Comparison of ENCODE assay signal across 21 cellular contexts in genomic region chrX:72475338-72475737, GRCh38.
DNase-seq lines count a peak whose midpoint lies in the region; ATAC-seq and TF ChIP-seq lines count a peak whose summit lies in the region.
"Had no signal": no experiment of that assay in that cellular context is flagged by ENCODE, and none has a peak within 500 bp of the region (broad histone marks: within the 10 kb centered on the region; RNA-seq: fewer than 3 reads in every experiment).

No MANE protein-coding gene starts in this region.

- intact Hi-C loops in colonic mucosa (cut with DNase I): no loop called here

- H2BK15ac ChIP-seq in mesendoderm (replicated peaks; ENCODE audit: low read depth): no peak overlapping the region

- H2BK5ac ChIP-seq in mesendoderm (ENCODE audit: low read length): no peak overlapping the region

- DNase-seq in NCI-H2171 (lab: John Stamatoyannopoulos, UW) (peak; percentile 64), RWPE1 (ENCODE audit: low spot score) (peak; percentile 3), foreskin keratinocyte (peak; percentile 11 to 47), mesendoderm (peak; percentile 76), colonic mucosa (no peak), RKO (ENCODE audit: low spot score) (no peak)
- DNase-seq in effector memory CD4-positive, alpha-beta T cell: no peak
- DNase-seq: CD4-positive, alpha-beta T cell; DMS53; GDM1; Kasumi-1; MG63; NCI-H1048; NCI-H1436; NCI-H187 treated with DMSO at 0.1 percent for 48 hours; NCI-H2107; NCI-H2227 treated with DMSO at 0.1 percent for 48 hours; NCI-H524; NCI-H82; SHP77 had no signal

- no peak overlapping the region for H2BK120ac ChIP-seq in mesendoderm (ENCODE audit: low read depth, low read length)

- no peak overlapping the region for H3K9ac ChIP-seq in mesendoderm (ENCODE audit: low read length)
- H3K9ac ChIP-seq in colonic mucosa (ENCODE audit: low read depth in 2 of 2, low read length in 2 of 2): no peak overlapping the region
- H3K9ac ChIP-seq: GM23248 had no signal

- H4K5ac ChIP-seq in mesendoderm (ENCODE audit: low read length): no peak overlapping the region

- no peaks in the 10 kb centered on the region for H3K27me3 ChIP-seq in foreskin keratinocyte
- no peaks in the 10 kb centered on the region for H3K27me3 ChIP-seq in mesendoderm (ENCODE audit: insufficient read depth, low read length, poor library complexity)
- no peaks in the 10 kb centered on the region for H3K27me3 ChIP-seq in colonic mucosa
- no peaks in the 10 kb centered on the region for H3K27me3 ChIP-seq in effector memory CD4-positive, alpha-beta T cell (replicated peaks; ENCODE audit: control insufficient read depth, insufficient read depth, low read length, poor library complexity, severe bottlenecking)
- H3K27me3 ChIP-seq: MG63 had no signal

- no peak overlapping the region for H3K4me3 ChIP-seq in mesendoderm (ENCODE audit: low read length)
- no peak overlapping the region for H3K4me3 ChIP-seq in colonic mucosa
- no peak overlapping the region for H3K4me3 ChIP-seq in effector memory CD4-positive, alpha-beta T cell (ENCODE audit: insufficient read depth, low read depth, low read length, poor library complexity, severe bottlenecking)
- H3K4me3 ChIP-seq: GM23248, MG63 had no signal

- TF ChIP-seq CTCF in RWPE1 (conservative IDR thresholded peaks at IDR 0.05; ENCODE audit: low read depth) (no peak), foreskin keratinocyte (conservative IDR thresholded peaks at IDR 0.05) (no peak), colonic mucosa (IDR thresholded peaks at IDR 0.05) (no peak)

- ATAC-seq in foreskin keratinocyte: peak; percentile 57

- no peaks in the 10 kb centered on the region for H3K79me1 ChIP-seq in mesendoderm (ENCODE audit: low read length)

- POLR2A ChIA-PET in RWPE1 (lab: Yijun Ruan, JAX; ENCODE audit: low non-redundant PET): no interaction called here

- no peak overlapping the region for H3K56ac ChIP-seq in mesendoderm (ENCODE audit: low read length)

- no peaks in the 10 kb centered on the region for H3K79me2 ChIP-seq in mesendoderm (ENCODE audit: control insufficient read depth, insufficient read depth, low read length)

- no CpG with 5 or more reads among the region's 1 CpG for WGBS in mesendoderm (ENCODE audit: extremely low coverage, insufficient coverage, low lambda C conversion rate)

- CTCF ChIA-PET in RWPE1 (lab: Yijun Ruan, JAX): no interaction called here

- H3K36me3 ChIP-seq in mesendoderm (ENCODE audit: control insufficient read depth, insufficient read depth, low read length) (no peaks in the 10 kb centered on the region), colonic mucosa (no peaks in the 10 kb centered on the region)
- H3K36me3 ChIP-seq in effector memory CD4-positive, alpha-beta T cell (ENCODE audit: control insufficient read depth, insufficient read depth, low read length): no peaks in the 10 kb centered on the region
- H3K36me3 ChIP-seq: MG63 had no signal

- H4K8ac ChIP-seq in mesendoderm (ENCODE audit: low read depth, low read length): no peak overlapping the region

- no peak overlapping the region for H2AK5ac ChIP-seq in mesendoderm (ENCODE audit: low read length)

- H3K27ac ChIP-seq in RWPE1: no peak overlapping the region
- H3K27ac ChIP-seq in foreskin keratinocyte: no peak overlapping the region
- no peak overlapping the region for H3K27ac ChIP-seq in mesendoderm (ENCODE audit: low read depth, low read length)
- H3K27ac ChIP-seq in colonic mucosa: no peak overlapping the region
- no peak overlapping the region for H3K27ac ChIP-seq in effector memory CD4-positive, alpha-beta T cell (ENCODE audit: insufficient read depth, low read length, poor library complexity, severe bottlenecking)
- H3K27ac ChIP-seq: GM23248 had no signal

- no peak overlapping the region for H3K18ac ChIP-seq in mesendoderm (ENCODE audit: low read length)

- H3K9me3 ChIP-seq in colonic mucosa: no peaks in the 10 kb centered on the region
- no peaks in the 10 kb centered on the region for H3K9me3 ChIP-seq in effector memory CD4-positive, alpha-beta T cell (ENCODE audit: control insufficient read depth, low read length)
- H3K9me3 ChIP-seq: MG63 had no signal

- H3K4ac ChIP-seq in mesendoderm (ENCODE audit: low read depth, low read length): no peak overlapping the region

- H3K23ac ChIP-seq in mesendoderm (ENCODE audit: low read length): no peak overlapping the region

- H3K4me1 ChIP-seq in foreskin keratinocyte (no peaks in the 10 kb centered on the region), mesendoderm (ENCODE audit: control insufficient read depth, low read depth, low read length) (no peaks in the 10 kb centered on the region), colonic mucosa (no peaks in the 10 kb centered on the region)
- no peaks in the 10 kb centered on the region for H3K4me1 ChIP-seq in effector memory CD4-positive, alpha-beta T cell (ENCODE audit: control insufficient read depth, insufficient read depth, low read length, poor library complexity, severe bottlenecking)

- no peak overlapping the region for H3K4me2 ChIP-seq in mesendoderm (ENCODE audit: low read length)

Comparison
In these comparisons a context has a peak if more than half of its experiments do, and no peak if none do; other contexts are left out.
1. DNase-seq: peak in NCI-H2171 (single experiment), RWPE1 (single experiment), foreskin keratinocyte (2 of 2) and mesendoderm (single experiment); none in colonic mucosa (single experiment), RKO (single experiment) and effector memory CD4-positive, alpha-beta T cell (0 of 3).